Comparison of ENCODE assay signal across 17 cellular contexts in the genomic region with DNA sequence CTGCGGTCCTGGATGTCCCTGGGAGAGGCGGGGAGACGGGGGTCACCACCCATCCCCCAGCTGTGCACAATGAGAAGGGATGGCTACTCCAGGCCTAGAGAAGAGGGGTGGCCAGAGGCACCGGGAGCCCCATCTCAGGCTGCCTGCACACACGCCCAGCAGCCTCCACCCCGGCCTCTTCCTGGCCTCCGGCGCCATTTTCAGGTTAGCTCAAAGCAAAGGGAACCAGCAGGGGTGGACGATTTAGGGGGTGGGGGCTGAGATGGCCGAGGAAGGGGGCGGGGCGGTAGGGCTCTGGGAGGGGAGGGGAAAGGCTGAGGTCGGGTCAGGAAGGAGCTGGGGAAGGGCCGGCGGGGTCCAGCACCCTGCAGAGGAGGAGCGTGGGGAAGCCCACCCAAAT. TPM values are rescaled to one million over a fixed set of nuclear protein-coding genes. Genes with fewer than 3 reads are reported as not detected.
A peak's percentile ranks its signal among the peaks of the same experiment; 100 is the strongest.
DNase-seq lines count a peak whose midpoint lies in the region; ATAC-seq, FAIRE-seq and TF ChIP-seq lines count a peak whose summit lies in the region.
"Had no signal": no experiment of that assay in that cellular context is flagged by ENCODE, and none has a peak within 500 bp of the region (broad histone marks: within the 10 kb centered on the region; RNA-seq: fewer than 3 reads in every experiment).

No MANE protein-coding gene starts in this region.

- peak; percentile 1; the same call in 2 of the 3 replicates for ATAC-seq in GM23338
- no peak for ATAC-seq in WTC11
- ATAC-seq in HG02763 (IDR thresholded peaks at IDR 0.05; ENCODE audit: unreplicated experiment) = no peak

- peak overlapping the region; percentile 47 for H2AK5ac ChIP-seq in neuronal stem cell (ENCODE audit: low read depth, low read length)

- CTCF ChIA-PET in WTC11 (lab: Charles Lee) = interaction anchor here (0.6 to 10.3 kb wide), 30 partner anchors 9 to 238 kb away, joined by 3 to 501 read pairs (median 6); a partner anchor contains a TSS

- H3K9me3 Mint-ChIP-seq in GM23338 (no peaks in the 10 kb centered on the region), WTC11 (no peaks in the 10 kb centered on the region)
- H3K9me3 Mint-ChIP-seq: CD8-positive, alpha-beta memory T cell had no signal

- H3K9ac ChIP-seq in iPS-15b (ENCODE audit: low read depth, low read length) (no peak overlapping the region), neuronal stem cell (ENCODE audit: low read depth, low read length, poor library complexity) (peak overlapping the region; percentile 77)

- H3K27me3 ChIP-seq in GM23338 (ENCODE audit: insufficient read depth) (peaks cover 96% of the 10 kb centered on the region), iPS-15b (ENCODE audit: control insufficient read depth, insufficient read depth, low read length) (peaks cover 89% of the 10 kb centered on the region), neuronal stem cell (ENCODE audit: control insufficient read depth in 3 of 3, insufficient read depth in 3 of 3, low read depth in 1 of 3, low read length in 3 of 3) (peaks cover 11 to 77% (median 30%) of the 10 kb centered on the region in 3 experiments)
- H3K27me3 ChIP-seq: BE2C had no signal

- DNase-seq in GM23338 (ENCODE audit: low spot score) (peak; percentile 81), WTC11 (ENCODE audit: low spot score) (peak; percentile 64), neuronal stem cell (ENCODE audit: low spot score) (no peak), GM19239 (ENCODE audit: insufficient read length, low spot score) (no peak), coronary artery (ENCODE audit: low spot score) (no peak), NCI-H2029 treated with DMSO at 0.1 percent for 48 hours (lab: John Stamatoyannopoulos, UW) (no peak)
- DNase-seq: CD8-positive, alpha-beta memory T cell; KBM-7; NCI-H1436 treated with DMSO at 0.1 percent for 48 hours; NCI-H345; NCI-H526 treated with DMSO at 0.1 percent for 48 hours; NK-92 treated with Interleukin-12 subunit alpha and Interleukin-12 subunit beta, amount 100 ng/mL, for 24 hours had no signal

- H3K27ac Mint-ChIP-seq in GM23338 (no peak overlapping the region), WTC11 (no peak overlapping the region)
- H3K27ac Mint-ChIP-seq: CD8-positive, alpha-beta memory T cell had no signal

- H3K4me3 Mint-ChIP-seq in GM23338 (peak overlapping the region; percentile 69), WTC11 (peak overlapping the region; percentile 71)

- no peak overlapping the region for H2BK5ac ChIP-seq in neuronal stem cell (ENCODE audit: low read length)

- H3K9me3 ChIP-seq in iPS-15b (ENCODE audit: control insufficient read depth, insufficient read depth, low read length) = no peaks in the 10 kb centered on the region
- peaks cover 0 to 3% of the 10 kb centered on the region in 2 donors for H3K9me3 ChIP-seq in neuronal stem cell (replicated peaks in 1 of 2; ENCODE audit: control insufficient read depth in 2 of 2, insufficient read depth in 1 of 2, low read depth in 1 of 2, low read length in 2 of 2)
- H3K9me3 ChIP-seq: BE2C had no signal

- H3K4me1 ChIP-seq in GM23338 (ENCODE audit: insufficient read depth) = peaks cover 37% of the 10 kb centered on the region
- H3K4me1 ChIP-seq in iPS-15b (ENCODE audit: control insufficient read depth, insufficient read depth, low read length) = peaks cover 24% of the 10 kb centered on the region
- H3K4me1 ChIP-seq in neuronal stem cell (ENCODE audit: control insufficient read depth in 2 of 2, insufficient read depth in 1 of 2, low read depth in 1 of 2, low read length in 2 of 2) = peaks cover 40 to 50% of the 10 kb centered on the region in 2 donors

- no peak overlapping the region for H4K8ac ChIP-seq in neuronal stem cell (ENCODE audit: low read depth, low read length)

- H2BK120ac ChIP-seq in neuronal stem cell (ENCODE audit: low read depth, low read length) = peak overlapping the region; percentile 84

- no peak overlapping the region for H4K91ac ChIP-seq in neuronal stem cell (ENCODE audit: low read depth, low read length, poor library complexity)

- peaks cover 92% of the 10 kb centered on the region for H3K27me3 Mint-ChIP-seq in GM23338 (ENCODE audit: insufficient read depth, low read depth, poor library complexity)
- H3K27me3 Mint-ChIP-seq in WTC11 (ENCODE audit: low read depth) = peaks cover 91% of the 10 kb centered on the region

- H3K36me3 ChIP-seq in GM23338 (ENCODE audit: insufficient read depth) = no peaks in the 10 kb centered on the region
- no peaks in the 10 kb centered on the region for H3K36me3 ChIP-seq in iPS-15b (ENCODE audit: control insufficient read depth, insufficient read depth, low read length)
- H3K36me3 ChIP-seq in neuronal stem cell (replicated peaks in 1 of 2; ENCODE audit: control insufficient read depth in 2 of 2, insufficient read depth in 2 of 2, low read length in 2 of 2) = no peaks in the 10 kb centered on the region
- H3K36me3 ChIP-seq: BE2C, SJSA1 had no signal

- H3K79me1 ChIP-seq in neuronal stem cell (ENCODE audit: low read depth, low read length) = no peaks in the 10 kb centered on the region

- H3K4ac ChIP-seq in neuronal stem cell (ENCODE audit: low read length) = no peak overlapping the region

- peak overlapping the region; percentile 86 for H3K23ac ChIP-seq in neuronal stem cell (ENCODE audit: low read depth, low read length, poor library complexity)

- peaks cover 10% of the 10 kb centered on the region for H4K20me1 ChIP-seq in GM23338 (replicated peaks; ENCODE audit: insufficient read depth)

- peak overlapping the region; percentile 61 for H2BK12ac ChIP-seq in neuronal stem cell (ENCODE audit: low read length)

- H3K79me2 ChIP-seq in GM23338 (replicated peaks; ENCODE audit: insufficient read depth) = no peaks in the 10 kb centered on the region

- H3K27ac ChIP-seq in GM23338 (ENCODE audit: low read depth) (no peak overlapping the region), neuronal stem cell (replicated peaks; ENCODE audit: low read length) (no peak overlapping the region), coronary artery (no peak overlapping the region)
- H3K27ac ChIP-seq: SJSA1 had no signal

- H3K14ac ChIP-seq in neuronal stem cell (ENCODE audit: low read length) = no peak overlapping the region

- WGBS in neuronal stem cell (ENCODE audit: extremely low coverage in 2 of 2, insufficient read length in 2 of 2, insufficient replicate concordance in 1 of 2), 2 donors = no CpG with 5 or more reads among the region's 16 CpGs

- H3K9me2 ChIP-seq in GM23338 (ENCODE audit: insufficient read depth) = no peaks in the 10 kb centered on the region

- H3K36me3 Mint-ChIP-seq in GM23338 (ENCODE audit: low read depth) (no peaks in the 10 kb centered on the region; the same call in 2 of the 3 replicates), WTC11 (no peaks in the 10 kb centered on the region)

- H3K4me1 Mint-ChIP-seq in GM23338 (peaks cover 46% of the 10 kb centered on the region), WTC11 (peaks cover 53% of the 10 kb centered on the region)

- H3K4me2 ChIP-seq in GM23338 (peak overlapping the region; percentile 96), neuronal stem cell (ENCODE audit: insufficient read depth, low read length, poor library complexity, severe bottlenecking) (peak overlapping the region; percentile 73)

- no peak for FAIRE-seq in GM19239 (lab: Jason Lieb, UNC)
- FAIRE-seq: HTR-8/SVneo had no signal

- no peak overlapping the region for H2AFZ ChIP-seq in GM23338
- H2AFZ ChIP-seq in neuronal stem cell (ENCODE audit: low read length) = no peak overlapping the region

- POLR2A ChIA-PET in WTC11 (lab: Charles Lee) = interaction anchor here (0.8 to 1.4 kb wide), 5 partner anchors 9 to 156 kb away, joined by 3 to 5 read pairs (median 4); no protein-coding TSS in a partner anchor

- peak overlapping the region; percentile 92 for H3K18ac ChIP-seq in neuronal stem cell (ENCODE audit: low read length)

- TF ChIP-seq CTCF in GM23338 (conservative IDR thresholded peaks at IDR 0.05; ENCODE audit: low read depth in 2 of 2) (no peak), WTC11 (IDR thresholded peaks at IDR 0.05) (no peak), coronary artery (IDR thresholded peaks at IDR 0.05) (no peak)

- H3F3A ChIP-seq in GM23338 (replicated peaks; ENCODE audit: low read depth) = peaks cover 20% of the 10 kb centered on the region

- H2BK15ac ChIP-seq in neuronal stem cell (ENCODE audit: low read length) = peak overlapping the region; percentile 16

- H3K4me3 ChIP-seq in GM23338 (peak overlapping the region; percentile 75), iPS-15b (ENCODE audit: low read depth, low read length) (peak overlapping the region; percentile 71), neuronal stem cell (ENCODE audit: low read length in 2 of 2) (peak overlapping the region in 1 of 2 donors; percentile 69), coronary artery (no peak overlapping the region)
- H3K4me3 ChIP-seq: SJSA1 had no signal

TF ChIP-seq in GM23338, 12 proteins besides CTCF, POLR2A, EP300 and RAD21:
- TF ChIP-seq EZH2 (IDR thresholded peaks at IDR 0.05; ENCODE audit: low read depth, unreplicated experiment) = peak; percentile 36
- TF ChIP-seq, protein P1, sequence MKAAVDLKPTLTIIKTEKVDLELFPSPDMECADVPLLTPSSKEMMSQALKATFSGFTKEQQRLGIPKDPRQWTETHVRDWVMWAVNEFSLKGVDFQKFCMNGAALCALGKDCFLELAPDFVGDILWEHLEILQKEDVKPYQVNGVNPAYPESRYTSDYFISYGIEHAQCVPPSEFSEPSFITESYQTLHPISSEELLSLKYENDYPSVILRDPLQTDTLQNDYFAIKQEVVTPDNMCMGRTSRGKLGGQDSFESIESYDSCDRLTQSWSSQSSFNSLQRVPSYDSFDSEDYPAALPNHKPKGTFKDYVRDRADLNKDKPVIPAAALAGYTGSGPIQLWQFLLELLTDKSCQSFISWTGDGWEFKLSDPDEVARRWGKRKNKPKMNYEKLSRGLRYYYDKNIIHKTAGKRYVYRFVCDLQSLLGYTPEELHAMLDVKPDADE (IDR thresholded peaks at IDR 0.05) = no peak

TF ChIP-seq in WTC11, 78 proteins besides CTCF, POLR2A, EP300 and RAD21 (continues in another document):
- TF ChIP-seq GTF2I (CRISPR knock-in tag; conservative IDR thresholded peaks at IDR 0.05) (no peak), RELA (CRISPR knock-in tag; IDR thresholded peaks at IDR 0.05; ENCODE audit: borderline replicate concordance) (no peak)
- TF ChIP-seq, protein P2, sequence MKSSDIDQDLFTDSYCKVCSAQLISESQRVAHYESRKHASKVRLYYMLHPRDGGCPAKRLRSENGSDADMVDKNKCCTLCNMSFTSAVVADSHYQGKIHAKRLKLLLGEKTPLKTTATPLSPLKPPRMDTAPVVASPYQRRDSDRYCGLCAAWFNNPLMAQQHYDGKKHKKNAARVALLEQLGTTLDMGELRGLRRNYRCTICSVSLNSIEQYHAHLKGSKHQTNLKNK (CRISPR knock-in tag; IDR thresholded peaks at IDR 0.05) = no peak

RNA-seq across cellular contexts. Expression of a gene that starts 42.8 kb away (rescaled TPM):
- 1.3 and 2.2 TPM in 2 replicates for total RNA-seq in GM23338 (2014; rRNA removed; shearing (Covaris generic))
- 0.87 TPM in 2 replicates for polyA plus RNA-seq in GM23338 (2016; fragmentation: Nextera tagmentation; extraction: Ambion mirVana)
- total RNA-seq in WTC11 (2021) = 10.7 to 17.3 TPM (median 11.1 TPM) in 3 replicates
- polyA plus RNA-seq in neuronal stem cell (2013, experiment 1 of 2) = 7.3 TPM
- polyA plus RNA-seq in neuronal stem cell (2013, experiment 2 of 2) = 7.4 TPM
- total RNA-seq: SJSA1 had no signal
- polyA plus RNA-seq: CD8-positive, alpha-beta memory T cell had no signal

Comparison
In these comparisons a context has a peak if more than half of its experiments do, and no peak if none do; other contexts are left out.
1. DNase-seq: peak in GM23338 (single experiment) and WTC11 (single experiment); none in neuronal stem cell (single experiment), GM19239 (single experiment), coronary artery (single experiment) and NCI-H2029 treated with DMSO at 0.1 percent for 48 hours (single experiment).